1 cellular context compared by ENCODE assay signal in genomic region chr3:45198264-45199260, GRCh38.
TF ChIP-seq lines count a peak whose summit lies in the region.

No MANE protein-coding gene starts in this region.

TF ChIP-seq in HCT116, 20 proteins besides CTCF, POLR2A, EP300 and RAD21:
- TF ChIP-seq ELF1 (IDR thresholded peaks at IDR 0.05; ENCODE audit: borderline replicate concordance, low read depth) (no peak), JUND (IDR thresholded peaks at IDR 0.05) (no peak), YY1 (IDR thresholded peaks at IDR 0.05; ENCODE audit: extremely low read depth, insufficient replicate concordance, low read depth, low read length) (no peak), FOSL1 (IDR thresholded peaks at IDR 0.05; ENCODE audit: low read depth) (no peak), SP1 (IDR thresholded peaks at IDR 0.05; ENCODE audit: low read depth) (no peak)
